In genomic region chr17:67293251-67294203, GRCh38 we compare ENCODE assay signal across 1 cellular context.
TF ChIP-seq lines count a peak whose summit lies in the region.

No MANE protein-coding gene starts in this region.

TF ChIP-seq in HepG2, 621 proteins besides CTCF, POLR2A, EP300 and RAD21 (continued from another document):
- TF ChIP-seq, protein P1, sequence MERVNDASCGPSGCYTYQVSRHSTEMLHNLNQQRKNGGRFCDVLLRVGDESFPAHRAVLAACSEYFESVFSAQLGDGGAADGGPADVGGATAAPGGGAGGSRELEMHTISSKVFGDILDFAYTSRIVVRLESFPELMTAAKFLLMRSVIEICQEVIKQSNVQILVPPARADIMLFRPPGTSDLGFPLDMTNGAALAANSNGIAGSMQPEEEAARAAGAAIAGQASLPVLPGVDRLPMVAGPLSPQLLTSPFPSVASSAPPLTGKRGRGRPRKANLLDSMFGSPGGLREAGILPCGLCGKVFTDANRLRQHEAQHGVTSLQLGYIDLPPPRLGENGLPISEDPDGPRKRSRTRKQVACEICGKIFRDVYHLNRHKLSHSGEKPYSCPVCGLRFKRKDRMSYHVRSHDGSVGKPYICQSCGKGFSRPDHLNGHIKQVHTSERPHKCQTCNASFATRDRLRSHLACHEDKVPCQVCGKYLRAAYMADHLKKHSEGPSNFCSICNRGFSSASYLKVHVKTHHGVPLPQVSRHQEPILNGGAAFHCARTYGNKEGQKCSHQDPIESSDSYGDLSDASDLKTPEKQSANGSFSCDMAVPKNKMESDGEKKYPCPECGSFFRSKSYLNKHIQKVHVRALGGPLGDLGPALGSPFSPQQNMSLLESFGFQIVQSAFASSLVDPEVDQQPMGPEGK (CRISPR knock-in tag; IDR thresholded peaks at IDR 0.05): peak; percentile 44
- TF ChIP-seq PRDM15 (CRISPR knock-in tag; IDR thresholded peaks at IDR 0.05): no peak
- TF ChIP-seq ZZZ3 (CRISPR knock-in tag; IDR thresholded peaks at IDR 0.05; ENCODE audit: borderline replicate concordance): no peak
- TF ChIP-seq, protein P2, sequence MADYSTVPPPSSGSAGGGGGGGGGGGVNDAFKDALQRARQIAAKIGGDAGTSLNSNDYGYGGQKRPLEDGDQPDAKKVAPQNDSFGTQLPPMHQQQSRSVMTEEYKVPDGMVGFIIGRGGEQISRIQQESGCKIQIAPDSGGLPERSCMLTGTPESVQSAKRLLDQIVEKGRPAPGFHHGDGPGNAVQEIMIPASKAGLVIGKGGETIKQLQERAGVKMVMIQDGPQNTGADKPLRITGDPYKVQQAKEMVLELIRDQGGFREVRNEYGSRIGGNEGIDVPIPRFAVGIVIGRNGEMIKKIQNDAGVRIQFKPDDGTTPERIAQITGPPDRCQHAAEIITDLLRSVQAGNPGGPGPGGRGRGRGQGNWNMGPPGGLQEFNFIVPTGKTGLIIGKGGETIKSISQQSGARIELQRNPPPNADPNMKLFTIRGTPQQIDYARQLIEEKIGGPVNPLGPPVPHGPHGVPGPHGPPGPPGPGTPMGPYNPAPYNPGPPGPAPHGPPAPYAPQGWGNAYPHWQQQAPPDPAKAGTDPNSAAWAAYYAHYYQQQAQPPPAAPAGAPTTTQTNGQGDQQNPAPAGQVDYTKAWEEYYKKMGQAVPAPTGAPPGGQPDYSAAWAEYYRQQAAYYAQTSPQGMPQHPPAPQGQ (CRISPR knock-in tag; IDR thresholded peaks at IDR 0.05; ENCODE audit: borderline replicate concordance): no peak
- TF ChIP-seq ZNF781 (CRISPR knock-in tag; IDR thresholded peaks at IDR 0.05; ENCODE audit: borderline replicate concordance, not compliant biosample characterization): no peak
- TF ChIP-seq ZNF232 (CRISPR knock-in tag; IDR thresholded peaks at IDR 0.05; ENCODE audit: borderline replicate concordance): no peak
- TF ChIP-seq TP53 (CRISPR knock-in tag; conservative IDR thresholded peaks at IDR 0.05): no peak
- no peak for TF ChIP-seq GMEB1 (CRISPR knock-in tag; IDR thresholded peaks at IDR 0.05; ENCODE audit: borderline replicate concordance)
- TF ChIP-seq NFATC3 (CRISPR knock-in tag; IDR thresholded peaks at IDR 0.05): no peak
TF ChIP-seq in HepG2: peak in this region for 104.
